In the genomic region with DNA sequence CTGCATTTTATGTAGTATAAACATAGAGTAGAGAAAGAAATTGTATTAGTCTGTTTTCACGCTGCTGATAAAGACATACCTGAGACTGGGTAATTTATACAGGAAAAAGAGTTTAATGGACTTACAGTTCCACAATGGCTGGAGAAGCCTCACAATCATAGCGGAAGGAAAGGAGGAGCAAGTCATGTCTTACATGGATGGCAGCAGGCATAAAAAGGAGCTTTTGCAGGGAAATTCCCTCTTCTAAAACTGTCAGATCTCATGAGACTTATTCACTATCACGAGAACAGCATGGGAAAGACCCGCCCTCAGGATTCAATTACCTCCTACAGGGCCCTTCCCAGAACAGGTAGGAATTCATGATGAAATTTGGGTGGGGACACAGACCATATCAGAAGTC, we compare ENCODE assay signal across 1 cellular context.
A peak's percentile ranks its signal among the peaks of the same experiment; 100 is the strongest.
TF ChIP-seq lines count a peak whose summit lies in the region.

No MANE protein-coding gene starts in this region.

TF ChIP-seq in K562, 482 proteins besides CTCF, POLR2A, EP300 and RAD21 (continued from another document):
- TF ChIP-seq ZNF431 (CRISPR knock-in tag; IDR thresholded peaks at IDR 0.05) (peak; percentile 99), CHAMP1 (IDR thresholded peaks at IDR 0.05) (0 out of 2 replicates have a peak, but pooled peaks have one; percentile 46)
- TF ChIP-seq, protein P1, sequence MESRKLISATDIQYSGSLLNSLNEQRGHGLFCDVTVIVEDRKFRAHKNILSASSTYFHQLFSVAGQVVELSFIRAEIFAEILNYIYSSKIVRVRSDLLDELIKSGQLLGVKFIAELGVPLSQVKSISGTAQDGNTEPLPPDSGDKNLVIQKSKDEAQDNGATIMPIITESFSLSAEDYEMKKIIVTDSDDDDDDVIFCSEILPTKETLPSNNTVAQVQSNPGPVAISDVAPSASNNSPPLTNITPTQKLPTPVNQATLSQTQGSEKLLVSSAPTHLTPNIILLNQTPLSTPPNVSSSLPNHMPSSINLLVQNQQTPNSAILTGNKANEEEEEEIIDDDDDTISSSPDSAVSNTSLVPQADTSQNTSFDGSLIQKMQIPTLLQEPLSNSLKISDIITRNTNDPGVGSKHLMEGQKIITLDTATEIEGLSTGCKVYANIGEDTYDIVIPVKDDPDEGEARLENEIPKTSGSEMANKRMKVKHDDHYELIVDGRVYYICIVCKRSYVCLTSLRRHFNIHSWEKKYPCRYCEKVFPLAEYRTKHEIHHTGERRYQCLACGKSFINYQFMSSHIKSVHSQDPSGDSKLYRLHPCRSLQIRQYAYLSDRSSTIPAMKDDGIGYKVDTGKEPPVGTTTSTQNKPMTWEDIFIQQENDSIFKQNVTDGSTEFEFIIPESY (CRISPR knock-in tag; IDR thresholded peaks at IDR 0.05), result peak; percentile 74
